In the genomic region with DNA sequence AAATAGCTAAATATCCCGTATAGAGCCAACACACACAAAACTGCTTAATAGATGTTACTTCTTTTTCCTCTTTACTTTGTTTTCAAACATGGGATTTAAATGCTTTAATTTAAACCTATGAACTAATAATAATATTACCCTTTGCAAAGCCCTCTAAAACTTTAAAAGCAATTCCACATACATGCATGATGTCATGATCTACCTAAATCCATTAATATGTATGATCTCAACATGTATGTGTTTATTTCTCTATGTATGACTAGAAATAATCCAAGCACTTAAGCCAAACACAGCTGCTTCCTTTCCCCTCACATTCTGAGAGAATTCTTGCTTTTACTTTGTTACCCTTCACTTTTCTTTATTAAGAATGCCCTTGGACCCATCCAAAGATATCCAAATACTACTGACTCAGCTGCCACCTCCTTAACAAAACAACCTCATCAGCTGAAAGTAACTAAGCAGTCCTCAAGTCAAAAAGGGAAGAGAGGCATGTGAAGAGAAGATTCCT, we compare ENCODE assay signal across 25 cellular contexts.
"Had no signal": no experiment of that assay in that cellular context is flagged by ENCODE, and none has a peak within 500 bp of the region (broad histone marks: within the 10 kb centered on the region; RNA-seq: fewer than 3 reads in every experiment).

No MANE protein-coding gene starts in this region.

- H3K27ac ChIP-seq: coronary artery, lower lobe of right lung, neutrophil, psoas muscle, suprapubic skin, transverse colon, vagina had no signal

- H3K4me3 ChIP-seq: coronary artery, lower lobe of right lung, psoas muscle, suprapubic skin, transverse colon, vagina had no signal

- ATAC-seq: effector memory CD8-positive, alpha-beta T cell; left colon; lower lobe of right lung; natural killer cell; psoas muscle; right cardiac atrium; stimulated activated naive CD8-positive, alpha-beta T cell treated with anti-CD3 and anti-CD28 coated beads, Interleukin-15, amount 100 ng/mL, for 72 hours had no signal

- H3K36me3 ChIP-seq: lower lobe of right lung, neutrophil, suprapubic skin, transverse colon, vagina had no signal

- DNase-seq: effector memory CD8-positive, alpha-beta T cell; hypothalamus; immature natural killer cell; islet precursor cell; kidney glomerular epithelial cell; left colon; left ventricle myocardium superior; lower lobe of right lung; natural killer cell; posterior cingulate gyrus; psoas muscle; right cardiac atrium; small intestine; stimulated activated CD4-positive, alpha-beta T cell treated with anti-CD3 and anti-CD28 coated beads, Interleukin-15, amount 100 ng/mL, for 24 hours; stimulated activated CD4-positive, alpha-beta T cell treated with anti-CD3 and anti-CD28 coated beads, Interleukin-2, amount 100 ng/mL, for 48 hours; stimulated activated CD8-positive, alpha-beta memory T cell treated with anti-CD3 and anti-CD28 coated beads, Interleukin-4, amount 100 ng/mL, for 48 hours; stimulated activated naive CD4-positive, alpha-beta T cell; stimulated activated naive CD8-positive, alpha-beta T cell treated with anti-CD3 and anti-CD28 coated beads, Interleukin-15, amount 100 ng/mL, for 72 hours; transverse colon had no signal

- H3K9me3 ChIP-seq: lower lobe of right lung, neutrophil, psoas muscle, suprapubic skin, transverse colon, vagina had no signal

- H3K4me1 ChIP-seq: lower lobe of right lung, psoas muscle, suprapubic skin, vagina had no signal

- H3K27me3 ChIP-seq: neutrophil, suprapubic skin, transverse colon, vagina had no signal

- FAIRE-seq: endometrium, frontal cortex, small intestine had no signal
